ENCODE assay signal across 13 cellular contexts in genomic region chr3:116139607-116140006, GRCh38.
DNase-seq lines count a peak whose midpoint lies in the region; ATAC-seq and TF ChIP-seq lines count a peak whose summit lies in the region.
"Had no signal": no experiment of that assay in that cellular context is flagged by ENCODE, and none has a peak within 500 bp of the region (broad histone marks: within the 10 kb centered on the region; RNA-seq: fewer than 3 reads in every experiment).

No MANE protein-coding gene starts in this region.

- no peaks in the 10 kb centered on the region for H3K9me3 Mint-ChIP-seq in neural crest cell
- H3K9me3 Mint-ChIP-seq in activated CD4-positive, alpha-beta memory T cell treated with anti-CD3 and anti-CD28 coated beads for 36 hours = no peaks in the 10 kb centered on the region

- no peaks in the 10 kb centered on the region for H3K79me2 ChIP-seq in trophoblast cell (ENCODE audit: control insufficient read depth, insufficient read depth, low read length, poor library complexity)

- no CpG with 5 or more reads among the region's 2 CpGs for WGBS in trophoblast cell (ENCODE audit: extremely low coverage, insufficient coverage, insufficient read length)

- peak overlapping the region; percentile 94 for H3K27ac Mint-ChIP-seq in neural crest cell (ENCODE audit: unreplicated experiment)
- H3K27ac Mint-ChIP-seq in activated CD4-positive, alpha-beta memory T cell treated with anti-CD3 and anti-CD28 coated beads for 36 hours = no peak overlapping the region
- H3K27ac Mint-ChIP-seq: CD4-positive, CD25-positive, alpha-beta regulatory T cell had no signal

- H3K4me3 Mint-ChIP-seq in neural crest cell = peak overlapping the region; percentile 38
- H3K4me3 Mint-ChIP-seq in activated CD4-positive, alpha-beta memory T cell treated with anti-CD3 and anti-CD28 coated beads for 36 hours = no peak overlapping the region
- H3K4me3 Mint-ChIP-seq: CD4-positive, CD25-positive, alpha-beta regulatory T cell had no signal

- no peak overlapping the region for H3K4me2 ChIP-seq in trophoblast cell (ENCODE audit: low read length)

- ATAC-seq in GM18867 (IDR thresholded peaks at IDR 0.05; ENCODE audit: unreplicated experiment) (peak; percentile 42), HG02852 (IDR thresholded peaks at IDR 0.05; ENCODE audit: unreplicated experiment) (peak; percentile 81), SK-N-SH treated with all-trans-retinoic acid at 6 μM for 48 hours (peak; percentile 18; the same call in 1 of the 3 replicates), GM19023 (IDR thresholded peaks at IDR 0.05; ENCODE audit: unreplicated experiment) (no peak)
- ATAC-seq: HepG2, psoas muscle had no signal

- H4K8ac ChIP-seq in trophoblast cell (ENCODE audit: low read depth, low read length) = no peak overlapping the region

- no peak overlapping the region for H2BK5ac ChIP-seq in trophoblast cell (ENCODE audit: low read depth, low read length, poor library complexity)

- intact Hi-C loops in activated CD4-positive, alpha-beta memory T cell treated with anti-CD3 and anti-CD28 coated beads for 36 hours (cut with micrococcal nuclease) = loop anchor here (1.0 kb wide), 1 partner anchor 619 kb away; no protein-coding TSS in a partner anchor

- no peak overlapping the region for H2BK12ac ChIP-seq in trophoblast cell (ENCODE audit: low read length)

- no peaks in the 10 kb centered on the region for H3K9me3 ChIP-seq in trophoblast cell (ENCODE audit: insufficient read depth, low read depth, low read length)
- H3K9me3 ChIP-seq: psoas muscle had no signal

- H3K36me3 Mint-ChIP-seq in neural crest cell (ENCODE audit: low read depth) = no peaks in the 10 kb centered on the region
- no peaks in the 10 kb centered on the region for H3K36me3 Mint-ChIP-seq in activated CD4-positive, alpha-beta memory T cell treated with anti-CD3 and anti-CD28 coated beads for 36 hours
- H3K36me3 Mint-ChIP-seq: CD4-positive, CD25-positive, alpha-beta regulatory T cell had no signal

- no peak overlapping the region for H3K27ac ChIP-seq in trophoblast cell (ENCODE audit: low read depth, low read length)
- H3K27ac ChIP-seq: psoas muscle had no signal

- no peak overlapping the region for H3K4me3 ChIP-seq in trophoblast cell (ENCODE audit: low read depth, low read length)
- H3K4me3 ChIP-seq: psoas muscle had no signal

- no peaks in the 10 kb centered on the region for H3K79me1 ChIP-seq in trophoblast cell (ENCODE audit: low read length)

- H3K27me3 ChIP-seq in trophoblast cell (ENCODE audit: insufficient read depth, low read length) = no peaks in the 10 kb centered on the region

- peaks cover 44% of the 10 kb centered on the region for H3K4me1 Mint-ChIP-seq in neural crest cell
- H3K4me1 Mint-ChIP-seq in activated CD4-positive, alpha-beta memory T cell treated with anti-CD3 and anti-CD28 coated beads for 36 hours (ENCODE audit: low read depth) = no peaks in the 10 kb centered on the region
- H3K4me1 Mint-ChIP-seq: CD4-positive, CD25-positive, alpha-beta regulatory T cell had no signal

- POLR2A ChIA-PET in activated CD4-positive, alpha-beta memory T cell treated with anti-CD3 and anti-CD28 coated beads for 36 hours (lab: Charles Lee) = no interaction called here

- CTCF ChIA-PET in activated CD4-positive, alpha-beta memory T cell treated with anti-CD3 and anti-CD28 coated beads for 36 hours (lab: Charles Lee) = no interaction called here

- H4K91ac ChIP-seq in trophoblast cell (ENCODE audit: low read depth, low read length) = no peak overlapping the region

- no peak overlapping the region for H3K23ac ChIP-seq in trophoblast cell (ENCODE audit: low read length)

- H3K4me1 ChIP-seq in trophoblast cell (ENCODE audit: control insufficient read depth in 1 of 2, insufficient read depth in 2 of 2, low read length in 2 of 2) = no peaks in the 10 kb centered on the region

- H3K36me3 ChIP-seq in trophoblast cell (ENCODE audit: control insufficient read depth in 1 of 2, insufficient read depth in 2 of 2, low read length in 2 of 2) = no peaks in the 10 kb centered on the region

- H3K4ac ChIP-seq in trophoblast cell (ENCODE audit: low read depth, low read length) = no peak overlapping the region

- no peak overlapping the region for H3K14ac ChIP-seq in trophoblast cell (ENCODE audit: low read length)

- no peak overlapping the region for H4K12ac ChIP-seq in trophoblast cell (ENCODE audit: low read depth, low read length)

- no peak overlapping the region for H3K9ac ChIP-seq in trophoblast cell (ENCODE audit: low read length)

- H3K18ac ChIP-seq in trophoblast cell (ENCODE audit: low read length) = no peak overlapping the region

- DNase-seq in neural crest cell (ENCODE audit: low read depth, low spot score) = no peak
- DNase-seq in trophoblast cell = no peak
- DNase-seq in activated effector memory CD4-positive, alpha-beta T cell treated with Interleukin-2 at 50 U/mL for 16 hours = no peak
- no peak for DNase-seq in activated CD4-positive, alpha-beta memory T cell treated with anti-CD3 and anti-CD28 coated beads for 36 hours
- DNase-seq: psoas muscle; stimulated activated CD4-positive, alpha-beta T cell treated with anti-CD3 and anti-CD28 coated beads, Interleukin-4, amount 100 ng/mL, for 1 hour; stimulated activated naive CD4-positive, alpha-beta T cell treated with Interleukin-2 at 50 U/mL for 16 hours had no signal

- H2AK5ac ChIP-seq in trophoblast cell (ENCODE audit: low read length) = no peak overlapping the region

- H3K27me3 Mint-ChIP-seq in neural crest cell (ENCODE audit: low read depth) = no peaks in the 10 kb centered on the region
- no peaks in the 10 kb centered on the region for H3K27me3 Mint-ChIP-seq in activated CD4-positive, alpha-beta memory T cell treated with anti-CD3 and anti-CD28 coated beads for 36 hours
- H3K27me3 Mint-ChIP-seq: CD4-positive, CD25-positive, alpha-beta regulatory T cell had no signal

- H2BK120ac ChIP-seq in trophoblast cell (ENCODE audit: insufficient read depth, low read length, poor library complexity) = no peak overlapping the region

- no peak for TF ChIP-seq CTCF in neural crest cell (conservative IDR thresholded peaks at IDR 0.05)

- no peak overlapping the region for H2AFZ ChIP-seq in trophoblast cell (ENCODE audit: insufficient read depth, low read length, poor library complexity)

TF ChIP-seq in SK-N-SH treated with all-trans-retinoic acid at 6 μM for 48 hours, 23 proteins besides CTCF, POLR2A, EP300 and RAD21:
- TF ChIP-seq, protein P1, sequence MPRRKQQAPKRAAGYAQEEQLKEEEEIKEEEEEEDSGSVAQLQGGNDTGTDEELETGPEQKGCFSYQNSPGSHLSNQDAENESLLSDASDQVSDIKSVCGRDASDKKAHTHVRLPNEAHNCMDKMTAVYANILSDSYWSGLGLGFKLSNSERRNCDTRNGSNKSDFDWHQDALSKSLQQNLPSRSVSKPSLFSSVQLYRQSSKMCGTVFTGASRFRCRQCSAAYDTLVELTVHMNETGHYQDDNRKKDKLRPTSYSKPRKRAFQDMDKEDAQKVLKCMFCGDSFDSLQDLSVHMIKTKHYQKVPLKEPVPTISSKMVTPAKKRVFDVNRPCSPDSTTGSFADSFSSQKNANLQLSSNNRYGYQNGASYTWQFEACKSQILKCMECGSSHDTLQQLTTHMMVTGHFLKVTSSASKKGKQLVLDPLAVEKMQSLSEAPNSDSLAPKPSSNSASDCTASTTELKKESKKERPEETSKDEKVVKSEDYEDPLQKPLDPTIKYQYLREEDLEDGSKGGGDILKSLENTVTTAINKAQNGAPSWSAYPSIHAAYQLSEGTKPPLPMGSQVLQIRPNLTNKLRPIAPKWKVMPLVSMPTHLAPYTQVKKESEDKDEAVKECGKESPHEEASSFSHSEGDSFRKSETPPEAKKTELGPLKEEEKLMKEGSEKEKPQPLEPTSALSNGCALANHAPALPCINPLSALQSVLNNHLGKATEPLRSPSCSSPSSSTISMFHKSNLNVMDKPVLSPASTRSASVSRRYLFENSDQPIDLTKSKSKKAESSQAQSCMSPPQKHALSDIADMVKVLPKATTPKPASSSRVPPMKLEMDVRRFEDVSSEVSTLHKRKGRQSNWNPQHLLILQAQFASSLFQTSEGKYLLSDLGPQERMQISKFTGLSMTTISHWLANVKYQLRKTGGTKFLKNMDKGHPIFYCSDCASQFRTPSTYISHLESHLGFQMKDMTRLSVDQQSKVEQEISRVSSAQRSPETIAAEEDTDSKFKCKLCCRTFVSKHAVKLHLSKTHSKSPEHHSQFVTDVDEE (CRISPR knock-in tag; IDR thresholded peaks at IDR 0.05) = no peak
- TF ChIP-seq GLIS3 (CRISPR knock-in tag; IDR thresholded peaks at IDR 0.05) (no peak), CSDC2 (CRISPR knock-in tag; IDR thresholded peaks at IDR 0.05) (no peak), RARB (CRISPR knock-in tag; IDR thresholded peaks at IDR 0.05) (no peak), TCF4 (CRISPR knock-in tag; IDR thresholded peaks at IDR 0.05; ENCODE audit: borderline replicate concordance) (no peak), ZFP3 (CRISPR knock-in tag; IDR thresholded peaks at IDR 0.05) (no peak)
